ENCODE assay signal across 8 cellular contexts in the genomic region with DNA sequence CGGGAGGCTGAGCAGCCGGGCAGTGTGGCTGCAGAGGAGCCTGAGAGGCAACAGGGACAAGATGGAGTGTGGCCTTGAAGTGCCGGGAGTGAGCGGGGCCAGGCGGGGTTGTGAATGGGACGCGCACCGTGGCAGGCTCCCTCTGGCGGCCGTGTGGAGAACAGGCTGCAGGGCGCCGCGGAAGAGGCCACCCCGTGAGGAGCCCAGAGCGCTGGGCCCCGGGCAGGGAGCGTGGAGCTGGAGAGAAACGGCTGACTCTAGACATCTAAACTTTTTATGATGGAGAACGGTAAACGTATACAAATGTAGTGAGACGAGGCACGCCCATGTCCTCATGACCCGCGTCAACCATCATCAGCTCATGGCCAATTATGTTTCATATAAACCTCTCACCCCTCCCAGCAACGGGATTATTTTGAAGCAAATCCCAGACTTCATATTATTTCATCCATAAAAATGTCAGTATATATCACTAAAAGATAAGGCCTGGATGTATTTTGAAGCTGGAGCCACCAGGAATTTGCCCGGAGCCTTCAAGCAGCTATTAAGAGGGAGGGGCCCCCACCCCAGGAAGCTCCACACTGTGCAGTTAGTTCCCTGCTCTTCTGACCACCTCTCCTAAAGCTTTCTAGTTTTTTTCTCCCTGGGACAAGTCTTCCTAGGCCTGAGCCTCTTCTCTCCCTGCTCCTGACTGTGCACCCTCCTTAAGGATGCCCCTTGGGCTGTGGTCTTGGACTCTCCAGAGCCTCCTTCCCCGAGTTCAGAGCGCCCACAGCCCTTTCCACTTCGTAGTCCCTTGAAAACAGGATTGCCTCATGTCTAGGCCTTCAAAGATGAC.
DNase-seq lines count a peak whose midpoint lies in the region; ATAC-seq, FAIRE-seq and TF ChIP-seq lines count a peak whose summit lies in the region.

No MANE protein-coding gene starts in this region.

- H3K4me1 ChIP-seq in A549: peaks cover 34% of the 10 kb centered on the region
- H3K4me1 ChIP-seq in SJCRH30: peaks cover 5% of the 10 kb centered on the region
- peaks cover 0 to 32% (median 10%) of the 10 kb centered on the region in 3 donors for H3K4me1 ChIP-seq in gastroesophageal sphincter
- H3K4me1 ChIP-seq in suprapubic skin: peaks cover 14% of the 10 kb centered on the region

- WGBS in A549 (ENCODE audit: missing lambda C conversion rate): 17% methylated on average over 29 of the region's 29 CpGs
- WGBS in gastroesophageal sphincter (ENCODE audit: low coverage in 1 of 2), 2 donors: 5 to 19% methylated on average over 12 to 18 of the region's 29 CpGs
- WGBS in suprapubic skin: 12% methylated on average over 25 of the region's 29 CpGs

- CTCF ChIA-PET in A549 (lab: Yijun Ruan, JAX): interaction anchor here (0.6 to 14.8 kb wide), 88 partner anchors 8 to 1045 kb away, joined by 3 to 465 read pairs (median 5); a partner anchor contains a TSS

- H3K4me1 Mint-ChIP-seq in osteocyte (ENCODE audit: unreplicated experiment): peaks cover 49% of the 10 kb centered on the region

- H3K4me3 ChIP-seq in A549: no peak overlapping the region
- H3K4me3 ChIP-seq in SJCRH30: peak overlapping the region; percentile 24
- H3K4me3 ChIP-seq in gastroesophageal sphincter: no peak overlapping the region
- no peak overlapping the region for H3K4me3 ChIP-seq in suprapubic skin

- no peak for TF ChIP-seq POLR2A in A549 (IDR thresholded peaks at IDR 0.05; ENCODE audit: low read length)
- no peak for TF ChIP-seq POLR2A in GM18505 (IDR thresholded peaks at IDR 0.05; ENCODE audit: borderline replicate concordance, extremely low read depth, insufficient read depth, insufficient read length)
- no peak for TF ChIP-seq POLR2A in gastroesophageal sphincter (IDR thresholded peaks at IDR 0.05)
- TF ChIP-seq POLR2A in suprapubic skin (IDR thresholded peaks at IDR 0.05): no peak

- TF ChIP-seq CTCF in A549 (IDR thresholded peaks at IDR 0.05) (peak; percentile 93), LNCAP (IDR thresholded peaks at IDR 0.05) (peak; percentile 97), gastroesophageal sphincter (IDR thresholded peaks at IDR 0.05) (peak; percentile 97 to 99 (median 98)), osteocyte (IDR thresholded peaks at IDR 0.05) (peak; percentile 99), suprapubic skin (IDR thresholded peaks at IDR 0.05) (peak; percentile 88 to 98)

- ATAC-seq in A549 (peak; percentile 87 to 95), GM18505 (IDR thresholded peaks at IDR 0.05; ENCODE audit: unreplicated experiment) (peak; percentile 52), gastroesophageal sphincter (peak; percentile 90)

- no peaks in the 10 kb centered on the region for H3K27me3 Mint-ChIP-seq in osteocyte (ENCODE audit: unreplicated experiment)

- DNase-seq in A549 (ENCODE audit: low read depth in 1 of 2, low spot score in 1 of 2) (peak; percentile 92 to 97), SJCRH30 (peak; percentile 87 to 92), activated gamma-delta T cell (lab: John Stamatoyannopoulos, UW) (peak; percentile 29), osteocyte (ENCODE audit: extremely low spot score, unreplicated experiment) (peak; percentile 94), suprapubic skin (ENCODE audit: low spot score in 2 of 2) (peak; percentile 91 to 93)

- POLR2A ChIA-PET in A549 (lab: Yijun Ruan, JAX): interaction anchor here (0.7 to 2.3 kb wide), 9 partner anchors 8 to 232 kb away, joined by 3 to 14 read pairs (median 4); a partner anchor contains a TSS

- no peaks in the 10 kb centered on the region for H3K36me3 Mint-ChIP-seq in osteocyte (ENCODE audit: unreplicated experiment)

- no peaks in the 10 kb centered on the region for H3K9me3 ChIP-seq in A549
- H3K9me3 ChIP-seq in SJCRH30 (replicated peaks): no peaks in the 10 kb centered on the region
- no peaks in the 10 kb centered on the region for H3K9me3 ChIP-seq in gastroesophageal sphincter
- H3K9me3 ChIP-seq in suprapubic skin: no peaks in the 10 kb centered on the region

- H3K27ac ChIP-seq in A549 (peak overlapping the region; percentile 64 to 81), SJCRH30 (no peak overlapping the region), gastroesophageal sphincter (peak overlapping the region in 3 of 4 donors; percentile 38 to 69 (median 68)), suprapubic skin (peak overlapping the region; percentile 43)

- no peak overlapping the region for H3K4me3 Mint-ChIP-seq in osteocyte (ENCODE audit: unreplicated experiment)

- no peak for FAIRE-seq in A549 (lab: Jason Lieb, UNC)

- no peaks in the 10 kb centered on the region for H3K36me3 ChIP-seq in SJCRH30
- no peaks in the 10 kb centered on the region for H3K36me3 ChIP-seq in gastroesophageal sphincter
- H3K36me3 ChIP-seq in suprapubic skin: no peaks in the 10 kb centered on the region

- peak overlapping the region; percentile 89 for H3K27ac Mint-ChIP-seq in osteocyte (ENCODE audit: unreplicated experiment)

- TF ChIP-seq RAD21 in A549 (conservative IDR thresholded peaks at IDR 0.05 in 1 of 2, IDR thresholded peaks at IDR 0.05 in 1 of 2): peak; percentile 83 to 93

- peak overlapping the region; percentile 60 for H3K4me2 ChIP-seq in A549

- TF ChIP-seq EP300 in A549 (IDR thresholded peaks at IDR 0.05): no peak
- TF ChIP-seq EP300 in gastroesophageal sphincter (IDR thresholded peaks at IDR 0.05): no peak
- TF ChIP-seq EP300 in suprapubic skin (IDR thresholded peaks at IDR 0.05): no peak

- H3K27me3 ChIP-seq in SJCRH30 (no peaks in the 10 kb centered on the region; the same call in 1 of the 2 replicates), gastroesophageal sphincter (no peaks in the 10 kb centered on the region), suprapubic skin (peaks cover 5% of the 10 kb centered on the region)

- H3K9me3 Mint-ChIP-seq in osteocyte (ENCODE audit: unreplicated experiment): no peaks in the 10 kb centered on the region

TF ChIP-seq in A549, 52 proteins besides CTCF, POLR2A, EP300 and RAD21:
- TF ChIP-seq NPAS2 (CRISPR knock-in tag; IDR thresholded peaks at IDR 0.05; ENCODE audit: borderline replicate concordance) (no peak), ZFP36 (IDR thresholded peaks at IDR 0.05; ENCODE audit: borderline replicate concordance, partially characterized antibody) (no peak), TP53 (CRISPR knock-in tag; IDR thresholded peaks at IDR 0.05) (no peak), RFX5 (IDR thresholded peaks at IDR 0.05) (peak; percentile 26; the same call in 1 of the 2 replicates), ZNF302 (CRISPR knock-in tag; IDR thresholded peaks at IDR 0.05) (no peak), ESRRA (IDR thresholded peaks at IDR 0.05; ENCODE audit: borderline replicate concordance, low read length) (no peak), GATA3 (IDR thresholded peaks at IDR 0.05; ENCODE audit: borderline replicate concordance) (peak; percentile 43), SMC3 (IDR thresholded peaks at IDR 0.05) (peak; percentile 99)
- TF ChIP-seq, protein P1, sequence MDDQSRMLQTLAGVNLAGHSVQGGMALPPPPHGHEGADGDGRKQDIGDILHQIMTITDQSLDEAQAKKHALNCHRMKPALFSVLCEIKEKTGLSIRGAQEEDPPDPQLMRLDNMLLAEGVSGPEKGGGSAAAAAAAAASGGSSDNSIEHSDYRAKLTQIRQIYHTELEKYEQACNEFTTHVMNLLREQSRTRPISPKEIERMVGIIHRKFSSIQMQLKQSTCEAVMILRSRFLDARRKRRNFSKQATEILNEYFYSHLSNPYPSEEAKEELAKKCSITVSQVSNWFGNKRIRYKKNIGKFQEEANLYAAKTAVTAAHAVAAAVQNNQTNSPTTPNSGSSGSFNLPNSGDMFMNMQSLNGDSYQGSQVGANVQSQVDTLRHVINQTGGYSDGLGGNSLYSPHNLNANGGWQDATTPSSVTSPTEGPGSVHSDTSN (IDR thresholded peaks at IDR 0.05): no peak
- TF ChIP-seq, protein P2, sequence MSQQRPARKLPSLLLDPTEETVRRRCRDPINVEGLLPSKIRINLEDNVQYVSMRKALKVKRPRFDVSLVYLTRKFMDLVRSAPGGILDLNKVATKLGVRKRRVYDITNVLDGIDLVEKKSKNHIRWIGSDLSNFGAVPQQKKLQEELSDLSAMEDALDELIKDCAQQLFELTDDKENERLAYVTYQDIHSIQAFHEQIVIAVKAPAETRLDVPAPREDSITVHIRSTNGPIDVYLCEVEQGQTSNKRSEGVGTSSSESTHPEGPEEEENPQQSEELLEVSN (IDR thresholded peaks at IDR 0.05; ENCODE audit: borderline replicate concordance, low read depth): peak; percentile 52; the same call in 1 of the 2 replicates
- TF ChIP-seq, protein P3, sequence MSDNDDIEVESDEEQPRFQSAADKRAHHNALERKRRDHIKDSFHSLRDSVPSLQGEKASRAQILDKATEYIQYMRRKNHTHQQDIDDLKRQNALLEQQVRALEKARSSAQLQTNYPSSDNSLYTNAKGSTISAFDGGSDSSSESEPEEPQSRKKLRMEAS (IDR thresholded peaks at IDR 0.05): peak; percentile 90

Comparison
In these comparisons a context has a peak if more than half of its experiments do, and no peak if none do; other contexts are left out.
1. DNase-seq: peak in every context shown above with its lines; median percentile 94 in A549; 94 in osteocyte; 92 in suprapubic skin; 90 in SJCRH30; 29 in activated gamma-delta T cell.